In the genomic region with DNA sequence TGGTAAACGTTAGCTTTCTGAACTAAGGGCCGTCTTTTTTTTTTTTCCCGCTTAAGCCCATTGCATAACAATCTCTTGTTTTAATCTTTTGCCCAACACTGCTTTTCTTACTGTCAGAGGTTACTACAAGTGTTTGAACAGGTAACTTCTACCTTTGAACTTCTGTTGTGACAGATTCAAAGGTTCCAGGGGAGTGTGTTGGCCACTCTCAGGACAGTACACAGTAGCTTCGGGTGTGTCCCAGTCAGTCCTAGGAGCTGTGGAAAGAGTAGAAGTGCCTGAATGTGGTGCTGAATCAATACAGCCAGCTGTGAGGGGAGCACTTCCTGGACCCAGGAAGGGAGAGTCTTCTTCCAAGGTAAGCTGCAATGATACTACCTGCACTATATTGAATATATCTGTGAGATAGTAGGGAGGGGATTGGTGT, we compare ENCODE assay signal across 1 cellular context.
TF ChIP-seq lines count a peak whose summit lies in the region.

A gene with protein sequence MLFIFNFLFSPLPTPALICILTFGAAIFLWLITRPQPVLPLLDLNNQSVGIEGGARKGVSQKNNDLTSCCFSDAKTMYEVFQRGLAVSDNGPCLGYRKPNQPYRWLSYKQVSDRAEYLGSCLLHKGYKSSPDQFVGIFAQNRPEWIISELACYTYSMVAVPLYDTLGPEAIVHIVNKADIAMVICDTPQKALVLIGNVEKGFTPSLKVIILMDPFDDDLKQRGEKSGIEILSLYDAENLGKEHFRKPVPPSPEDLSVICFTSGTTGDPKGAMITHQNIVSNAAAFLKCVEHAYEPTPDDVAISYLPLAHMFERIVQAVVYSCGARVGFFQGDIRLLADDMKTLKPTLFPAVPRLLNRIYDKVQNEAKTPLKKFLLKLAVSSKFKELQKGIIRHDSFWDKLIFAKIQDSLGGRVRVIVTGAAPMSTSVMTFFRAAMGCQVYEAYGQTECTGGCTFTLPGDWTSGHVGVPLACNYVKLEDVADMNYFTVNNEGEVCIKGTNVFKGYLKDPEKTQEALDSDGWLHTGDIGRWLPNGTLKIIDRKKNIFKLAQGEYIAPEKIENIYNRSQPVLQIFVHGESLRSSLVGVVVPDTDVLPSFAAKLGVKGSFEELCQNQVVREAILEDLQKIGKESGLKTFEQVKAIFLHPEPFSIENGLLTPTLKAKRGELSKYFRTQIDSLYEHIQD (plus strand): TSS at position 205 of the 427 bp plus-strand sequence. CDS start 20,831 bp downstream, outside the sequence.

TF ChIP-seq in GM12878, 131 proteins besides CTCF, POLR2A, EP300 and RAD21:
- TF ChIP-seq, protein P1, sequence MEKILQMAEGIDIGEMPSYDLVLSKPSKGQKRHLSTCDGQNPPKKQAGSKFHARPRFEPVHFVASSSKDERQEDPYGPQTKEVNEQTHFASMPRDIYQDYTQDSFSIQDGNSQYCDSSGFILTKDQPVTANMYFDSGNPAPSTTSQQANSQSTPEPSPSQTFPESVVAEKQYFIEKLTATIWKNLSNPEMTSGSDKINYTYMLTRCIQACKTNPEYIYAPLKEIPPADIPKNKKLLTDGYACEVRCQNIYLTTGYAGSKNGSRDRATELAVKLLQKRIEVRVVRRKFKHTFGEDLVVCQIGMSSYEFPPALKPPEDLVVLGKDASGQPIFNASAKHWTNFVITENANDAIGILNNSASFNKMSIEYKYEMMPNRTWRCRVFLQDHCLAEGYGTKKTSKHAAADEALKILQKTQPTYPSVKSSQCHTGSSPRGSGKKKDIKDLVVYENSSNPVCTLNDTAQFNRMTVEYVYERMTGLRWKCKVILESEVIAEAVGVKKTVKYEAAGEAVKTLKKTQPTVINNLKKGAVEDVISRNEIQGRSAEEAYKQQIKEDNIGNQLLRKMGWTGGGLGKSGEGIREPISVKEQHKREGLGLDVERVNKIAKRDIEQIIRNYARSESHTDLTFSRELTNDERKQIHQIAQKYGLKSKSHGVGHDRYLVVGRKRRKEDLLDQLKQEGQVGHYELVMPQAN (conservative IDR thresholded peaks at IDR 0.05): no peak
- no peak for TF ChIP-seq SUZ12 (IDR thresholded peaks at IDR 0.05; ENCODE audit: unreplicated experiment)
- TF ChIP-seq HDAC2 (IDR thresholded peaks at IDR 0.05): no peak
- TF ChIP-seq ZBED1 (IDR thresholded peaks at IDR 0.05; ENCODE audit: borderline replicate concordance): no peak
- TF ChIP-seq, protein P2, sequence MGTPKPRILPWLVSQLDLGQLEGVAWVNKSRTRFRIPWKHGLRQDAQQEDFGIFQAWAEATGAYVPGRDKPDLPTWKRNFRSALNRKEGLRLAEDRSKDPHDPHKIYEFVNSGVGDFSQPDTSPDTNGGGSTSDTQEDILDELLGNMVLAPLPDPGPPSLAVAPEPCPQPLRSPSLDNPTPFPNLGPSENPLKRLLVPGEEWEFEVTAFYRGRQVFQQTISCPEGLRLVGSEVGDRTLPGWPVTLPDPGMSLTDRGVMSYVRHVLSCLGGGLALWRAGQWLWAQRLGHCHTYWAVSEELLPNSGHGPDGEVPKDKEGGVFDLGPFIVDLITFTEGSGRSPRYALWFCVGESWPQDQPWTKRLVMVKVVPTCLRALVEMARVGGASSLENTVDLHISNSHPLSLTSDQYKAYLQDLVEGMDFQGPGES (IDR thresholded peaks at IDR 0.05): no peak
- no peak for TF ChIP-seq NFXL1 (IDR thresholded peaks at IDR 0.05; ENCODE audit: borderline replicate concordance)
- no peak for TF ChIP-seq SP1 (IDR thresholded peaks at IDR 0.05; ENCODE audit: low read depth, low read length)
- no peak for TF ChIP-seq ZNF207 (IDR thresholded peaks at IDR 0.05; ENCODE audit: borderline replicate concordance)
- TF ChIP-seq KLF5 (IDR thresholded peaks at IDR 0.05; ENCODE audit: partially characterized antibody): no peak
- no peak for TF ChIP-seq TAF1 (IDR thresholded peaks at IDR 0.05; ENCODE audit: borderline replicate concordance, low read depth, low read length)
- TF ChIP-seq, protein P3, sequence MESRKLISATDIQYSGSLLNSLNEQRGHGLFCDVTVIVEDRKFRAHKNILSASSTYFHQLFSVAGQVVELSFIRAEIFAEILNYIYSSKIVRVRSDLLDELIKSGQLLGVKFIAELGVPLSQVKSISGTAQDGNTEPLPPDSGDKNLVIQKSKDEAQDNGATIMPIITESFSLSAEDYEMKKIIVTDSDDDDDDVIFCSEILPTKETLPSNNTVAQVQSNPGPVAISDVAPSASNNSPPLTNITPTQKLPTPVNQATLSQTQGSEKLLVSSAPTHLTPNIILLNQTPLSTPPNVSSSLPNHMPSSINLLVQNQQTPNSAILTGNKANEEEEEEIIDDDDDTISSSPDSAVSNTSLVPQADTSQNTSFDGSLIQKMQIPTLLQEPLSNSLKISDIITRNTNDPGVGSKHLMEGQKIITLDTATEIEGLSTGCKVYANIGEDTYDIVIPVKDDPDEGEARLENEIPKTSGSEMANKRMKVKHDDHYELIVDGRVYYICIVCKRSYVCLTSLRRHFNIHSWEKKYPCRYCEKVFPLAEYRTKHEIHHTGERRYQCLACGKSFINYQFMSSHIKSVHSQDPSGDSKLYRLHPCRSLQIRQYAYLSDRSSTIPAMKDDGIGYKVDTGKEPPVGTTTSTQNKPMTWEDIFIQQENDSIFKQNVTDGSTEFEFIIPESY (IDR thresholded peaks at IDR 0.05): no peak
- TF ChIP-seq, protein P4, sequence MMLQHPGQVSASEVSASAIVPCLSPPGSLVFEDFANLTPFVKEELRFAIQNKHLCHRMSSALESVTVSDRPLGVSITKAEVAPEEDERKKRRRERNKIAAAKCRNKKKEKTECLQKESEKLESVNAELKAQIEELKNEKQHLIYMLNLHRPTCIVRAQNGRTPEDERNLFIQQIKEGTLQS (IDR thresholded peaks at IDR 0.05; ENCODE audit: borderline replicate concordance, extremely low read depth, low read depth, low read length): no peak
- no peak for TF ChIP-seq PAX8 (IDR thresholded peaks at IDR 0.05)
- no peak for TF ChIP-seq MXI1 (IDR thresholded peaks at IDR 0.05; ENCODE audit: low read depth, low read length)
- no peak for TF ChIP-seq CHD2 (IDR thresholded peaks at IDR 0.05; ENCODE audit: borderline replicate concordance, low read depth, low read length)
- TF ChIP-seq SREBF2 (IDR thresholded peaks at IDR 0.05; ENCODE audit: low read length): no peak
- no peak for TF ChIP-seq JUND (IDR thresholded peaks at IDR 0.05; ENCODE audit: low read depth, low read length)
TF ChIP-seq in GM12878: peak in this region for 0.
